Comparison of ENCODE assay signal across 10 cellular contexts in the genomic region with DNA sequence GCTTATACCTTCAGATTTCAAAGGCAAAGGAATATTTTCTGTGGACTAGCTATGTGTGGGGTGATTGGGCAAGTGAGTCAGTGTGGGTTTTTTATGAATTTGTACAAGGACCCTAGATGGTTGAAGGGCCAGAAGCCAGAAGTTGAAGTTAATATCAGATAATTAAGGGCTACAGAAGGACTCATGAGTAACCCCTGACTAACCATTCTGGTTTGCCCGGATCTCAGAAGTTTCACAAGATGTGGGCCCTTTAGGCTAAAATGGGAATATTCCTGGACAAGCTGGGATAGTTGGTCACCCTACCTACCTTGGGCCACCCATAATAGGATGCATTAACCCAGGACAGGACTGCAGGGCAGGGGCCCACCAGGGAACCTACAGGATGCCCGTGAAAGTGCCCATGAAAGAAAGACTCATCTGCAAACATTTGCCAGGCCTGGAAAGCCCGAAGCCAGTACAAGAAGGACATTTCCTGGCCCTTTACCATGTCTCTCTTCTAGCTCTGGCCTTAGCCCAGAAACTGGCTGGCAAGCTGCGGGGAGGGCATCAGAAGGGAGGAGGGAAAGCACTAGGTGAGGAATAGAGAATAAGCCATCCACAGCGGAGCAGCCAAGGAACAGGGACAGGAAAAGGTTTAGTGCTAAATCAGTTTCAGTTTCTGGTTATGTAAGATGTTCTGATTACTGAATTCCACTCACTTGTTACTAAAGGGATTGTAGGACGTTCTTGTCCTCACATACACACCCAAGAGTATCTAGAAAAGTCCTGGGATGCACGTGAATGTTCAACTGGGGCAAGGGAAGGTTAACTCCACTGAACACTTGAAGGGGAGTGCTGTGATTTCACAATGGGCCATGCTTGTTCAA. TPM values are rescaled to one million over a fixed set of nuclear protein-coding genes. Genes with fewer than 3 reads are reported as not detected.
A peak's percentile ranks its signal among the peaks of the same experiment; 100 is the strongest.
DNase-seq lines count a peak whose midpoint lies in the region; ATAC-seq, FAIRE-seq and TF ChIP-seq lines count a peak whose summit lies in the region.
"Had no signal": no experiment of that assay in that cellular context is flagged by ENCODE, and none has a peak within 500 bp of the region (broad histone marks: within the 10 kb centered on the region; RNA-seq: fewer than 3 reads in every experiment).

No MANE protein-coding gene starts in this region.

- H3K9me3 ChIP-seq in liver (ENCODE audit: control insufficient read depth in 4 of 4, low read length in 3 of 4), result no peaks in the 10 kb centered on the region
- H3K9me3 ChIP-seq in HepG2 (ENCODE audit: low read length), result peaks cover 13% of the 10 kb centered on the region
- no peaks in the 10 kb centered on the region for H3K9me3 ChIP-seq in breast epithelium
- no peaks in the 10 kb centered on the region for H3K9me3 ChIP-seq in keratinocyte (ENCODE audit: control insufficient read depth, low read depth, low read length)
- peaks cover 2% of the 10 kb centered on the region for H3K9me3 ChIP-seq in aorta (ENCODE audit: control insufficient read depth, low read length)
- H3K9me3 ChIP-seq: psoas muscle had no signal

- H3K27me3 ChIP-seq in liver (ENCODE audit: control insufficient read depth in 4 of 4, insufficient read depth in 4 of 4, low read length in 3 of 4) (no peaks in the 10 kb centered on the region), HepG2 (ENCODE audit: control insufficient read depth in 1 of 2, insufficient read depth in 2 of 2, low read length in 2 of 2) (no peaks in the 10 kb centered on the region), breast epithelium (no peaks in the 10 kb centered on the region), keratinocyte (ENCODE audit: control insufficient read depth, extremely low read depth, insufficient read depth, low read length) (no peaks in the 10 kb centered on the region), aorta (ENCODE audit: control insufficient read depth in 1 of 2, insufficient read depth in 2 of 2, low read length in 1 of 2) (no peaks in the 10 kb centered on the region), H7 (ENCODE audit: control insufficient read depth, insufficient read depth, low read length) (no peaks in the 10 kb centered on the region)

- H3K4me3 ChIP-seq in liver (ENCODE audit: low read depth in 1 of 3, low read length in 3 of 3) (no peak overlapping the region), HepG2 (replicated peaks in 1 of 3; ENCODE audit: insufficient read depth in 1 of 3, low read depth in 2 of 3, low read length in 3 of 3) (no peak overlapping the region), breast epithelium (peak overlapping the region in 1 of 3 donors; percentile 54), keratinocyte (ENCODE audit: control insufficient read depth in 2 of 3, extremely low read depth in 1 of 3, insufficient read depth in 2 of 3, low read depth in 1 of 3, low read length in 3 of 3) (peak overlapping the region in 2 of 3 experiments; percentile 5 to 13), aorta (ENCODE audit: low read length in 2 of 2) (no peak overlapping the region), H7 (ENCODE audit: insufficient read depth, low read depth, low read length) (no peak overlapping the region)
- H3K4me3 ChIP-seq: psoas muscle had no signal

- H4K20me1 ChIP-seq in HepG2 (ENCODE audit: insufficient read depth, low read length) (no peaks in the 10 kb centered on the region), keratinocyte (ENCODE audit: control insufficient read depth, extremely low read depth, insufficient read depth, low read length) (no peaks in the 10 kb centered on the region)

- TF ChIP-seq POLR2A in HepG2 (IDR thresholded peaks at IDR 0.05; ENCODE audit: insufficient read depth in 1 of 2, low read depth in 2 of 2, low read length in 2 of 2) (no peak), breast epithelium (IDR thresholded peaks at IDR 0.05) (no peak)

- H3K36me3 ChIP-seq in liver (ENCODE audit: control insufficient read depth in 4 of 4, insufficient read depth in 3 of 4, low read depth in 1 of 4, low read length in 3 of 4) (no peaks in the 10 kb centered on the region), HepG2 (replicated peaks in 1 of 2; ENCODE audit: control insufficient read depth in 1 of 2, insufficient read depth in 2 of 2, low read length in 2 of 2) (no peaks in the 10 kb centered on the region), breast epithelium (no peaks in the 10 kb centered on the region), keratinocyte (ENCODE audit: control insufficient read depth in 2 of 2, extremely low read depth in 1 of 2, insufficient read depth in 2 of 2, low read length in 2 of 2) (no peaks in the 10 kb centered on the region), aorta (ENCODE audit: control insufficient read depth in 1 of 2, insufficient read depth in 2 of 2, low read length in 1 of 2) (no peaks in the 10 kb centered on the region), H7 (replicated peaks; ENCODE audit: control insufficient read depth, insufficient read depth, low read length) (no peaks in the 10 kb centered on the region)

- dilution Hi-C loops in keratinocyte (cut with MboI; ENCODE audit: extremely low pct_ligation_motif_present, low sequenced_read_pairs), result no loop called here

- H3K79me2 ChIP-seq in HepG2 (ENCODE audit: insufficient read depth, low read length) (no peaks in the 10 kb centered on the region), keratinocyte (ENCODE audit: control insufficient read depth, insufficient read depth, low read length) (no peaks in the 10 kb centered on the region)

- H3K4me1 ChIP-seq in liver (ENCODE audit: control insufficient read depth in 4 of 4, insufficient read depth in 4 of 4, low read length in 3 of 4), result peaks cover 4 to 14% (median 10%) of the 10 kb centered on the region in 4 donors
- peaks cover 45% of the 10 kb centered on the region for H3K4me1 ChIP-seq in HepG2 (ENCODE audit: insufficient read depth, low read length)
- H3K4me1 ChIP-seq in breast epithelium, result peaks cover 0 to 4% of the 10 kb centered on the region in 2 donors
- peaks cover 27% of the 10 kb centered on the region for H3K4me1 ChIP-seq in keratinocyte (ENCODE audit: control insufficient read depth, extremely low read depth, insufficient read depth, low read length)
- peaks cover 3 to 4% of the 10 kb centered on the region in 2 donors for H3K4me1 ChIP-seq in aorta (ENCODE audit: control insufficient read depth in 1 of 2, insufficient read depth in 2 of 2, low read length in 2 of 2)

- TF ChIP-seq CTCF in liver (IDR thresholded peaks at IDR 0.05; ENCODE audit: low read depth, low read length, missing input control), result no peak
- no peak for TF ChIP-seq CTCF in HepG2 (CRISPR knock-in tag; IDR thresholded peaks at IDR 0.05)
- TF ChIP-seq CTCF in breast epithelium (IDR thresholded peaks at IDR 0.05), result no peak
- no peak for TF ChIP-seq CTCF in keratinocyte (optimal IDR thresholded peaks at IDR 0.05 in 1 of 3, IDR thresholded peaks at IDR 0.05 in 1 of 3, conservative IDR thresholded peaks at IDR 0.05 in 1 of 3; ENCODE audit: extremely low read depth in 1 of 3, insufficient read depth in 2 of 3, low read length in 3 of 3)

- 37% methylated on average over 7 of the region's 7 CpGs for WGBS in liver
- WGBS in HepG2 (ENCODE audit: low lambda C conversion rate), result 82% methylated on average over 7 of the region's 7 CpGs
- 41 to 47% methylated on average over 7 of the region's 7 CpGs for WGBS in aorta, 2 donors

- no peak overlapping the region for H2AFZ ChIP-seq in HepG2 (ENCODE audit: low read length)
- peak overlapping the region; percentile 70 for H2AFZ ChIP-seq in keratinocyte (ENCODE audit: control insufficient read depth, low read length)

- no peak for DNase-seq in HepG2 (ENCODE audit: low spot score)
- peak in 1 of 2 donors; percentile 33 for DNase-seq in breast epithelium (ENCODE audit: low spot score in 2 of 2)
- DNase-seq in keratinocyte (ENCODE audit: low read depth, low spot score), result no peak
- peak in 1 of 2 donors; percentile 65 for DNase-seq in aorta
- DNase-seq in NK-92 (lab: John Stamatoyannopoulos, UW; ENCODE audit: unreplicated experiment), result no peak
- DNase-seq in H7, result no peak
- DNase-seq in activated T-cell treated with anti-CD3 and anti-CD28 coated beads for 4 hours, result no peak
- DNase-seq: NCI-H69 had no signal

- H3K9ac ChIP-seq in liver (ENCODE audit: low read depth in 1 of 2, low read length in 2 of 2) (peak overlapping the region in 1 of 2 donors; percentile 31), HepG2 (ENCODE audit: insufficient read depth, low read depth, low read length) (no peak overlapping the region), keratinocyte (ENCODE audit: control insufficient read depth, extremely low read depth, insufficient read depth, low read length) (peak overlapping the region; percentile 43)

- no TSS peak for BruUV-seq in HepG2 (replicated peaks; lab: Mats Ljungman, UMichigan)

- no peak overlapping the region for H3K4me2 ChIP-seq in HepG2 (ENCODE audit: low read depth, low read length)
- H3K4me2 ChIP-seq in keratinocyte (ENCODE audit: control insufficient read depth, extremely low read depth, insufficient read depth, low read depth, low read length), result peak overlapping the region; percentile 59

- TF ChIP-seq EP300 in HepG2 (IDR thresholded peaks at IDR 0.05; ENCODE audit: low read depth in 2 of 2, low read length in 2 of 2) (no peak), HepG2 (CRISPR knock-in tag; IDR thresholded peaks at IDR 0.05; ENCODE audit: borderline replicate concordance) (no peak)

- H3K27ac ChIP-seq in liver (ENCODE audit: low read depth in 1 of 2, low read length in 2 of 2), result peak overlapping the region in 1 of 2 donors; percentile 46
- no peak overlapping the region for H3K27ac ChIP-seq in HepG2 (ENCODE audit: extremely low read length, insufficient read depth, low read length)
- H3K27ac ChIP-seq in breast epithelium, result peak overlapping the region; percentile 63 to 84
- peak overlapping the region; percentile 65 for H3K27ac ChIP-seq in keratinocyte (ENCODE audit: control insufficient read depth, insufficient read depth, low read length)
- H3K27ac ChIP-seq in aorta (ENCODE audit: low read depth in 1 of 2, low read length in 2 of 2), result no peak overlapping the region
- H3K27ac ChIP-seq: psoas muscle had no signal

- CTCF ChIA-PET in HepG2 (lab: Yijun Ruan, JAX; ENCODE audit: low intra/inter-chr PET ratio, low total read pairs), result interaction anchor here (2.3 kb wide), 1 partner anchor 111 kb away, joined by 5 read pairs; no protein-coding TSS in a partner anchor

- intact Hi-C loops in HepG2 (cut with micrococcal nuclease; ENCODE audit: unreplicated experiment), result no loop called here
- intact Hi-C loops in breast epithelium (cut with DNase I; ENCODE audit: low total_unique reads), result no loop called here
- intact Hi-C loops in aorta (cut with DNase I), result no loop called here

- TF ChIP-seq RAD21 in liver (IDR thresholded peaks at IDR 0.05) (peak; percentile 12 to 38), HepG2 (CRISPR knock-in tag; IDR thresholded peaks at IDR 0.05) (no peak)

- no peaks in the 10 kb centered on the region for H3K9me1 ChIP-seq in keratinocyte (ENCODE audit: control insufficient read depth, extremely low read depth, insufficient read depth, low read length)

- in situ Hi-C loops in HepG2 (cut with HindIII; ENCODE audit: extremely low pct_ligation_motif_present, low pct_unique_long_range_greater_than_20kb), result no loop called here

- POLR2A ChIA-PET in HepG2 (lab: Yijun Ruan, JAX), result no interaction called here

- no peak for ATAC-seq in HepG2
- peak; percentile 10 for ATAC-seq in aorta (ENCODE audit: low FRiP score)

- FAIRE-seq in HepG2 (lab: Jason Lieb, UNC) (no peak), keratinocyte (lab: Jason Lieb, UNC) (peak; percentile 81)

RNA-seq across cellular contexts. Expression of gene GCG, which starts 33.6 kb away (rescaled TPM):
- not detected for total RNA-seq in liver
- polyA plus RNA-seq in liver, result not detected
- not detected in 2 replicates for total RNA-seq in HepG2 (2016; rRNA removed; fragmentation: Illumina TruSeq; extraction: Trizol)
- not detected in 2 replicates for total RNA-seq in HepG2 (2016; cell fraction: cytosol; rRNA removed; fragmentation: Illumina TruSeq; extraction: Trizol; ENCODE audit: low read depth)
- not detected in 2 replicates for total RNA-seq in HepG2 (2016; cell fraction: insoluble cytoplasmic fraction; rRNA removed; fragmentation: Illumina TruSeq; extraction: Trizol)
- total RNA-seq in HepG2 (2016; cell fraction: membrane; rRNA removed; fragmentation: Illumina TruSeq; extraction: Trizol), result not detected in 2 replicates
- total RNA-seq in HepG2 (2016; cell fraction: nucleus; rRNA removed; fragmentation: Illumina TruSeq; extraction: Trizol), result not detected in 2 replicates
- not detected in 2 replicates for polyA plus RNA-seq in HepG2 (2011; rRNA removed)
- not detected in 2 replicates for polyA plus RNA-seq in HepG2 (2011; cell fraction: cytosol; rRNA removed)
- polyA plus RNA-seq in HepG2 (2011; cell fraction: nucleus; rRNA removed), result not detected in 2 replicates
- polyA plus RNA-seq in HepG2 (2012), result not detected in 2 replicates
- polyA plus RNA-seq in HepG2 (2016; cell fraction: cytosol; fragmentation: Illumina TruSeq; extraction: Trizol; ENCODE audit: low read depth), result not detected in 2 replicates
- polyA plus RNA-seq in HepG2 (2016; cell fraction: insoluble cytoplasmic fraction; fragmentation: Illumina TruSeq; extraction: Trizol; ENCODE audit: low read depth), result not detected in 2 replicates
- polyA plus RNA-seq in HepG2 (2016; cell fraction: membrane; fragmentation: Illumina TruSeq; extraction: Trizol; ENCODE audit: low read depth), result not detected in 2 replicates
- polyA plus RNA-seq in HepG2 (2016; cell fraction: nucleus; fragmentation: Illumina TruSeq; extraction: Trizol; ENCODE audit: insufficient read depth, low read depth), result not detected in 2 replicates
- polyA minus RNA-seq in HepG2 (2011; rRNA and poly(A)+ RNA removed; ENCODE audit: low replicate concordance), result not detected in 2 replicates
- polyA minus RNA-seq in HepG2 (2011; cell fraction: cytosol; rRNA and poly(A)+ RNA removed), result not detected in 2 replicates
- polyA minus RNA-seq in HepG2 (2011; cell fraction: nucleus; rRNA and poly(A)+ RNA removed), result not detected in 2 replicates
- total RNA-seq in breast epithelium, result not detected
- not detected in 3 replicates for polyA plus RNA-seq in keratinocyte
- polyA plus RNA-seq in keratinocyte (2011; ENCODE audit: low read depth), result not detected
- not detected in 2 replicates for polyA plus RNA-seq in keratinocyte (2011; cell fraction: cytosol; rRNA removed)
- not detected in 2 replicates for polyA plus RNA-seq in keratinocyte (2011; cell fraction: nucleus; rRNA removed)
- not detected in 2 replicates for polyA plus RNA-seq in keratinocyte (2012; ENCODE audit: low replicate concordance)
- not detected in 3 replicates for polyA minus RNA-seq in keratinocyte
- not detected for polyA minus RNA-seq in keratinocyte (2011; cell fraction: cytosol; rRNA and poly(A)+ RNA removed)
- not detected in 2 replicates for polyA minus RNA-seq in keratinocyte (2011; cell fraction: nucleus; rRNA and poly(A)+ RNA removed)
- total RNA-seq in aorta, result under 1 TPM in 1 of 2 donors, not detected in 1; 0.62 TPM
- polyA plus RNA-seq in aorta, result 1 to 10 TPM in 1 of 2 donors, under 1 TPM in 1; 0.97 to 1.6 TPM
- total RNA-seq in H7 (2014; rRNA removed; shearing (Covaris generic)), result not detected in 2 replicates
- total RNA-seq: psoas muscle had no signal

RNA-seq across cellular contexts. Expression of gene DPP4, which starts 44.4 kb away (rescaled TPM):
- total RNA-seq in liver (10 to 100 TPM; 14.4 to 30.1 TPM), HepG2 (2016; rRNA removed; fragmentation: Illumina TruSeq; extraction: Trizol) (57.2 and 109 TPM in 2 replicates), breast epithelium (10 to 100 TPM in 2 of 3 donors, 1 to 10 TPM in 1; 7.5 to 17.3 (median 11.8) TPM), aorta (1 to 10 TPM; 3.5 to 3.7 TPM)
- polyA plus RNA-seq in liver (10 to 100 TPM in 1 of 2 donors, 1 to 10 TPM in 1; 9.6 to 12.7 TPM), HepG2 (2011; rRNA removed) (37.7 and 39.4 TPM in 2 replicates), keratinocyte (1.1 to 4.1 TPM (median 1.3 TPM) in 3 replicates), aorta (1 to 10 TPM in 1 of 2 donors, under 1 TPM in 1; 0.20 to 4.1 TPM)
- total RNA-seq in HepG2 (2016; cell fraction: cytosol; rRNA removed; fragmentation: Illumina TruSeq; extraction: Trizol; ENCODE audit: low read depth), result 9.0 and 9.9 TPM in 2 replicates
- 54.8 and 107 TPM in 2 replicates for total RNA-seq in HepG2 (2016; cell fraction: insoluble cytoplasmic fraction; rRNA removed; fragmentation: Illumina TruSeq; extraction: Trizol)
- total RNA-seq in HepG2 (2016; cell fraction: membrane; rRNA removed; fragmentation: Illumina TruSeq; extraction: Trizol), result 22.6 and 24.7 TPM in 2 replicates
- total RNA-seq in HepG2 (2016; cell fraction: nucleus; rRNA removed; fragmentation: Illumina TruSeq; extraction: Trizol), result 123 and 147 TPM in 2 replicates
- 32.1 and 39.3 TPM in 2 replicates for polyA plus RNA-seq in HepG2 (2011; cell fraction: cytosol; rRNA removed)
- polyA plus RNA-seq in HepG2 (2011; cell fraction: nucleus; rRNA removed), result 35.3 and 41.8 TPM in 2 replicates
- polyA plus RNA-seq in HepG2 (2012), result 85.0 and 97.7 TPM in 2 replicates
- polyA plus RNA-seq in HepG2 (2016; cell fraction: cytosol; fragmentation: Illumina TruSeq; extraction: Trizol; ENCODE audit: low read depth), result 7.7 and 8.0 TPM in 2 replicates
- 38.7 and 39.5 TPM in 2 replicates for polyA plus RNA-seq in HepG2 (2016; cell fraction: insoluble cytoplasmic fraction; fragmentation: Illumina TruSeq; extraction: Trizol; ENCODE audit: low read depth)
- polyA plus RNA-seq in HepG2 (2016; cell fraction: membrane; fragmentation: Illumina TruSeq; extraction: Trizol; ENCODE audit: low read depth), result 14.9 and 16.9 TPM in 2 replicates
- 95.1 and 96.2 TPM in 2 replicates for polyA plus RNA-seq in HepG2 (2016; cell fraction: nucleus; fragmentation: Illumina TruSeq; extraction: Trizol; ENCODE audit: insufficient read depth, low read depth)
- 175 TPM in 1 of 2 replicates, not detected in the other for polyA minus RNA-seq in HepG2 (2011; rRNA and poly(A)+ RNA removed; ENCODE audit: low replicate concordance)
- polyA minus RNA-seq in HepG2 (2011; cell fraction: cytosol; rRNA and poly(A)+ RNA removed), result 57.2 and 81.0 TPM in 2 replicates
- 147 and 149 TPM in 2 replicates for polyA minus RNA-seq in HepG2 (2011; cell fraction: nucleus; rRNA and poly(A)+ RNA removed)
- polyA plus RNA-seq in keratinocyte (2011; ENCODE audit: low read depth), result 3.2 TPM
- 0.83 and 1.2 TPM in 2 replicates for polyA plus RNA-seq in keratinocyte (2011; cell fraction: cytosol; rRNA removed)
- 5.2 and 6.8 TPM in 2 replicates for polyA plus RNA-seq in keratinocyte (2011; cell fraction: nucleus; rRNA removed)
- polyA plus RNA-seq in keratinocyte (2012; ENCODE audit: low replicate concordance), result 0.78 and 1.1 TPM in 2 replicates
- 0.62 to 5.3 TPM (median 3.3 TPM) in 3 replicates for polyA minus RNA-seq in keratinocyte
- 0.96 TPM for polyA minus RNA-seq in keratinocyte (2011; cell fraction: cytosol; rRNA and poly(A)+ RNA removed)
- 7.1 and 13.3 TPM in 2 replicates for polyA minus RNA-seq in keratinocyte (2011; cell fraction: nucleus; rRNA and poly(A)+ RNA removed)
- 1.6 and 4.3 TPM in 2 replicates for total RNA-seq in H7 (2014; rRNA removed; shearing (Covaris generic))

Comparison
In these comparisons a context has a peak if more than half of its experiments do, and no peak if none do; other contexts are left out.
1. H3K27ac ChIP-seq: peak in breast epithelium (2 of 2) and keratinocyte (single experiment); none in HepG2 (single experiment) and aorta (0 of 2).
2. H3K4me3 ChIP-seq: peak in keratinocyte (2 of 3); none in liver (0 of 3), HepG2 (0 of 3), aorta (0 of 2) and H7 (single experiment).